Comparison of ENCODE assay signal across 7 cellular contexts in the genomic region with DNA sequence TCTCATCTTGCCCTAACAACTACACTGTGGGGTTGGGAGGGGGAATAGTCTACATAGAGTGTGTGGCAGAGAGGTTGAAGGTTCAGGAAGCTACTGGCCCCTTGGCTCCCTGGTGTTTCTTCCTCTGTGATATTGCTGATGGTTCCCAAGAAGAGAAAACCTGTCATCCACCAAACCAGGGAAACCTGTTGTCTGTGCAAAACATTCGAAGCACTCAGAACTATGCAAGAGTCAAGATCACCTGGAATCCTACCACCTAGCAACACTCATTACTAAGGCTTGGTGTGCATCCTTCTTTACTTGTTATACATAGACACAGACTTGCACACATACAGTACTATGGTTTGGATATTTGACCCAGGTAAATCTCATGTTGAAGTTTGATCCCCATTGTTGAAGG.
"Had no signal": no experiment of that assay in that cellular context is flagged by ENCODE, and none has a peak within 500 bp of the region (broad histone marks: within the 10 kb centered on the region; RNA-seq: fewer than 3 reads in every experiment).

No MANE protein-coding gene starts in this region.

- H3K27ac ChIP-seq: HL-60 had no signal

- DNase-seq: H9, KBM-7 had no signal

- H3K4me2 ChIP-seq: GM23338 had no signal

- H2AFZ ChIP-seq: GM23338 had no signal

- H3K4me1 Mint-ChIP-seq: IgD-negative memory B cell had no signal

- H3K4me3 Mint-ChIP-seq: GM23338, H9, HFFc6, IgD-negative memory B cell had no signal

- H3K4me3 ChIP-seq: GM23338 had no signal

- H3K36me3 Mint-ChIP-seq: IgD-negative memory B cell had no signal

- H3K27ac Mint-ChIP-seq: GM23338, H9, HFFc6, IgD-negative memory B cell had no signal

- ATAC-seq: GM23338, HepG2 had no signal
